In genomic region chr4:119087121-119087520, GRCh38 we compare ENCODE assay signal across 12 cellular contexts. TPM values are rescaled to one million over a fixed set of nuclear protein-coding genes. Genes with fewer than 3 reads are reported as not detected.
DNase-seq lines count a peak whose midpoint lies in the region; ATAC-seq and TF ChIP-seq lines count a peak whose summit lies in the region.
"Had no signal": no experiment of that assay in that cellular context is flagged by ENCODE, and none has a peak within 500 bp of the region (broad histone marks: within the 10 kb centered on the region; RNA-seq: fewer than 3 reads in every experiment).

No MANE protein-coding gene starts in this region.

- no peak overlapping the region for H3K4me3 Mint-ChIP-seq in Caco-2 (ENCODE audit: unreplicated experiment)
- H3K4me3 Mint-ChIP-seq: T-helper 2 cell treated with Interferon-gamma antibody and Interleukin-4, amounts not matched to agents 5 μg/mL and 100 μg/mL, for 36 hours had no signal

- peaks cover 50% of the 10 kb centered on the region for H3K9me3 Mint-ChIP-seq in Caco-2 (ENCODE audit: unreplicated experiment)
- H3K9me3 Mint-ChIP-seq: T-helper 2 cell treated with Interferon-gamma antibody and Interleukin-4, amounts not matched to agents 5 μg/mL and 100 μg/mL, for 36 hours had no signal

- no TSS peak for BruUV-seq in Caco-2 (replicated peaks; lab: Mats Ljungman, UMichigan)

- intact Hi-C loops in Caco-2 (cut with micrococcal nuclease; ENCODE audit: unreplicated experiment) (no loop called here), psoas muscle (cut with DNase I) (loop anchor here in 1 of 2 donors (2.0 kb wide), 1 partner anchor 32 kb away; no protein-coding TSS in a partner anchor)

- peak; percentile 48; the same call in 1 of the 3 replicates for ATAC-seq in RWPE2 (ENCODE audit: low read depth)
- no peak for ATAC-seq in psoas muscle
- no peak for ATAC-seq in GM21717 (IDR thresholded peaks at IDR 0.05; ENCODE audit: unreplicated experiment)
- ATAC-seq in GM21447 (IDR thresholded peaks at IDR 0.05; ENCODE audit: unreplicated experiment), result no peak

- 59 to 86% (median 81%) methylated on average over 3 of the region's 3 CpGs for WGBS in psoas muscle, 3 donors

- peaks cover 3% of the 10 kb centered on the region for H3K9me3 ChIP-seq in Caco-2
- H3K9me3 ChIP-seq in RWPE2 (ENCODE audit: severe bottlenecking), result no peaks in the 10 kb centered on the region
- H3K9me3 ChIP-seq in psoas muscle, result no peaks in the 10 kb centered on the region
- H3K9me3 ChIP-seq: thoracic aorta had no signal

- no peaks in the 10 kb centered on the region for H3K36me3 Mint-ChIP-seq in Caco-2 (ENCODE audit: insufficient read depth, unreplicated experiment)

- peak overlapping the region; percentile 23 for H3K27ac Mint-ChIP-seq in Caco-2 (ENCODE audit: unreplicated experiment)
- H3K27ac Mint-ChIP-seq: T-helper 2 cell treated with Interferon-gamma antibody and Interleukin-4, amounts not matched to agents 5 μg/mL and 100 μg/mL, for 36 hours had no signal

- H3K27ac ChIP-seq in RWPE2 (ENCODE audit: poor library complexity, severe bottlenecking) (no peak overlapping the region), psoas muscle (no peak overlapping the region)
- H3K27ac ChIP-seq: thoracic aorta had no signal

- H3K4me1 ChIP-seq in Caco-2 (peaks cover 37% of the 10 kb centered on the region), RWPE2 (ENCODE audit: insufficient read depth, poor library complexity, severe bottlenecking) (no peaks in the 10 kb centered on the region), psoas muscle (peaks cover 6% of the 10 kb centered on the region)

- DNase-seq in Caco-2 (no peak), RWPE2 (ENCODE audit: low spot score) (no peak), fibroblast of pulmonary artery (ENCODE audit: low read depth) (peak; percentile 45), psoas muscle (no peak), NCI-H524 treated with DMSO at 0.1 percent for 48 hours (lab: John Stamatoyannopoulos, UW) (no peak)
- no peak for DNase-seq in activated effector memory CD4-positive, alpha-beta T cell treated with Interleukin-2 at 50 U/mL for 16 hours
- DNase-seq: NCI-H1105 treated with DMSO at 0.1 percent for 48 hours had no signal

- peaks cover 20% of the 10 kb centered on the region for H3K4me1 Mint-ChIP-seq in Caco-2 (ENCODE audit: low read depth, unreplicated experiment)

- H3K27me3 ChIP-seq in Caco-2 (replicated peaks; ENCODE audit: control insufficient read depth, insufficient read depth, low read length) (no peaks in the 10 kb centered on the region), RWPE2 (ENCODE audit: insufficient read depth, poor library complexity, severe bottlenecking) (no peaks in the 10 kb centered on the region), psoas muscle (ENCODE audit: insufficient read depth in 3 of 3, low read length in 2 of 3) (no peaks in the 10 kb centered on the region)

- H3K36me3 ChIP-seq in Caco-2 (ENCODE audit: control insufficient read depth, insufficient read depth, low read length) (no peaks in the 10 kb centered on the region), RWPE2 (ENCODE audit: low read depth) (no peaks in the 10 kb centered on the region), psoas muscle (ENCODE audit: insufficient read depth in 1 of 2, low read depth in 1 of 2) (no peaks in the 10 kb centered on the region)
- H3K36me3 ChIP-seq: thoracic aorta had no signal

- TF ChIP-seq CTCF in Caco-2 (IDR thresholded peaks at IDR 0.05; ENCODE audit: insufficient read depth in 1 of 2, low read depth in 1 of 2, low read length in 1 of 2, severe bottlenecking in 1 of 2, unreplicated experiment in 1 of 2) (no peak), RWPE2 (IDR thresholded peaks at IDR 0.05; ENCODE audit: poor library complexity, severe bottlenecking) (peak; percentile 55), fibroblast of pulmonary artery (IDR thresholded peaks at IDR 0.05; ENCODE audit: low read length, missing control alignments) (peak; percentile 45), psoas muscle (IDR thresholded peaks at IDR 0.05) (peak; percentile 30)

- POLR2A ChIA-PET in Caco-2 (lab: Charles Lee), result no interaction called here

- no peak overlapping the region for H3K4me3 ChIP-seq in Caco-2 (ENCODE audit: low read depth, low read length)
- H3K4me3 ChIP-seq in RWPE2 (ENCODE audit: severe bottlenecking), result no peak overlapping the region
- H3K4me3 ChIP-seq in fibroblast of pulmonary artery (replicated peaks; ENCODE audit: low read depth, low read length), result no peak overlapping the region
- H3K4me3 ChIP-seq in psoas muscle, result no peak overlapping the region
- H3K4me3 ChIP-seq: thoracic aorta had no signal

- CTCF ChIA-PET in Caco-2 (lab: Charles Lee), result interaction anchor here (0.8 kb wide), 1 partner anchor 45 kb away, joined by 3 read pairs; no protein-coding TSS in a partner anchor

- no peaks in the 10 kb centered on the region for H3K27me3 Mint-ChIP-seq in Caco-2 (ENCODE audit: insufficient read depth, unreplicated experiment)

RNA-seq across cellular contexts. Expression of gene MYOZ2, which starts 48.5 kb away (rescaled TPM):
- total RNA-seq in Caco-2 (2022) (0.18 and 0.23 TPM in 2 replicates), psoas muscle (100 to 1,000 TPM; 137 to 469 (median 301) TPM)
- polyA plus RNA-seq in psoas muscle, result 100 to 1,000 TPM in 1 of 3 donors, 10 to 100 TPM in 2; 55.1 to 204 (median 61.1) TPM
- total RNA-seq: lower leg skin had no signal

Comparison
In these comparisons a context has a peak if more than half of its experiments do, and no peak if none do; other contexts are left out.
1. CTCF ChIP-seq: peak in RWPE2 (single experiment), fibroblast of pulmonary artery (single experiment) and psoas muscle (single experiment); none in Caco-2 (0 of 2).
2. RNA of gene MYOZ2, which starts 48.5 kb away (total RNA-seq): 137 to 469 TPM in psoas muscle; 0.18 to 0.23 TPM in Caco-2; every median in the first group is over 100 times any median in the second.